In the genomic region with DNA sequence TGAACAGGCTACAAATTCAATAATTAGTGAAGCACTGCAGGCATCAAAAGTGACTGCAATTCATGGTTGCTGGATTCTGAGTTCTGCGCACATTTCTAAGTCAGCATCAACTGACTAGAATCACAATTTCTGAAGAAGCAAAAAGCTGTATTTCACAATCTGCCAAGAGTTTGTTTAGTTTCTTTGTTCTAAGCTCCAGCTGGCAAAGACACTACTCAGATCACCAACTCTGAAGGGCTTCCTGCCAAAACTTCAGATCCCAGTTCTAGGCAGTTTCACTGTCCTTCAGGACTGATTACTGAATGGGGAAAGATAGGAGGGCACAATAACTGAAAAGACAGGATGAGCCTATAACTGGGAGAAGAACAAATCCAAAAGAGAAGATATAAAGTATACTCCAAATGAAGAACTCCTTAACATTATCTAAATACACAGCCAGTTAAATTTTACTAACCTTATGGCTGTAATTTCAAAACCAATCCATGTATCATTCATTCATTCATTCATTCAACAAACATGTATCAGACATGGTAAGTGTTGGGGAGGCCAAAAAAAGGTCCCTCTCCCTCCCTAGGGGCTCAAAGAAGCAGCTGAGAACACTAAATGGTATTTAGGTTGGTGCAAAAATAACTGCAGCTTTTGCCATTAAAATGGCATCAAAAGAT, we compare ENCODE assay signal across 9 cellular contexts. TPM values are rescaled to one million over a fixed set of nuclear protein-coding genes. Genes with fewer than 3 reads are reported as not detected.
DNase-seq lines count a peak whose midpoint lies in the region; ATAC-seq and TF ChIP-seq lines count a peak whose summit lies in the region.
"Had no signal": no experiment of that assay in that cellular context is flagged by ENCODE, and none has a peak within 500 bp of the region (broad histone marks: within the 10 kb centered on the region; RNA-seq: fewer than 3 reads in every experiment).

No MANE protein-coding gene starts in this region.

- no peak overlapping the region for H3K4me3 Mint-ChIP-seq in activated T-helper 2 cell treated with anti-CD3 and anti-CD28 coated beads, Interferon-gamma antibody, Interleukin-2, Interleukin-4, amounts not matched to agents 10 μg/mL and 5 μg/mL and 100 μg/mL, durations not matched to agents 14 hours and 24 hours and 36 hours (ENCODE audit: low read depth)

- H3K4me1 Mint-ChIP-seq in activated T-helper 2 cell treated with anti-CD3 and anti-CD28 coated beads, Interferon-gamma antibody, Interleukin-2, Interleukin-4, amounts not matched to agents 10 μg/mL and 5 μg/mL and 100 μg/mL, durations not matched to agents 14 hours and 24 hours and 36 hours (ENCODE audit: low read depth), result no peaks in the 10 kb centered on the region

- peaks cover 8% of the 10 kb centered on the region for H4K20me1 ChIP-seq in fibroblast of lung (ENCODE audit: control insufficient read depth, extremely low read depth, insufficient read depth, low read length)

- intact Hi-C loops in A673 (cut with micrococcal nuclease; ENCODE audit: unreplicated experiment), result no loop called here
- intact Hi-C loops in activated T-helper 2 cell treated with anti-CD3 and anti-CD28 coated beads, Interferon-gamma antibody, Interleukin-2, Interleukin-4, amounts not matched to agents 10 μg/mL and 5 μg/mL and 100 μg/mL, durations not matched to agents 14 hours and 24 hours and 36 hours (cut with micrococcal nuclease), result no loop called here

- no peaks in the 10 kb centered on the region for H3K36me3 Mint-ChIP-seq in activated T-helper 2 cell treated with anti-CD3 and anti-CD28 coated beads, Interferon-gamma antibody, Interleukin-2, Interleukin-4, amounts not matched to agents 10 μg/mL and 5 μg/mL and 100 μg/mL, durations not matched to agents 14 hours and 24 hours and 36 hours (ENCODE audit: low read depth)

- ATAC-seq in GM21367 (IDR thresholded peaks at IDR 0.05; ENCODE audit: unreplicated experiment), result no peak
- ATAC-seq in HG03439 (IDR thresholded peaks at IDR 0.05; ENCODE audit: unreplicated experiment), result no peak
- ATAC-seq in HG03095 (IDR thresholded peaks at IDR 0.05; ENCODE audit: unreplicated experiment), result no peak

- H3K79me2 ChIP-seq in fibroblast of lung (ENCODE audit: control insufficient read depth, insufficient read depth, low read length), result peaks cover 82% of the 10 kb centered on the region

- CTCF ChIA-PET in A673 (lab: Charles Lee), result no interaction called here

- H3K27ac ChIP-seq in A673 (ENCODE audit: low read depth, low read length, poor library complexity, severe bottlenecking), result no peak overlapping the region
- H3K27ac ChIP-seq in fibroblast of lung (ENCODE audit: insufficient read depth, low read length), result no peak overlapping the region

- POLR2A ChIA-PET in A673 (lab: Charles Lee; ENCODE audit: low non-redundant PET), result no interaction called here

- no peak overlapping the region for H2AFZ ChIP-seq in fibroblast of lung (ENCODE audit: low read length)

- H3K9ac ChIP-seq in fibroblast of lung (ENCODE audit: insufficient read depth, low read length), result no peak overlapping the region

- H3K36me3 ChIP-seq in A673 (ENCODE audit: insufficient read depth, low read length, poor library complexity, severe bottlenecking) (no peaks in the 10 kb centered on the region), fibroblast of lung (ENCODE audit: control insufficient read depth, insufficient read depth, low read length) (no peaks in the 10 kb centered on the region)

- no peak overlapping the region for H3K27ac Mint-ChIP-seq in activated T-helper 2 cell treated with anti-CD3 and anti-CD28 coated beads, Interferon-gamma antibody, Interleukin-2, Interleukin-4, amounts not matched to agents 10 μg/mL and 5 μg/mL and 100 μg/mL, durations not matched to agents 14 hours and 24 hours and 36 hours

- peaks cover 30% of the 10 kb centered on the region for H3K27me3 Mint-ChIP-seq in activated T-helper 2 cell treated with anti-CD3 and anti-CD28 coated beads, Interferon-gamma antibody, Interleukin-2, Interleukin-4, amounts not matched to agents 10 μg/mL and 5 μg/mL and 100 μg/mL, durations not matched to agents 14 hours and 24 hours and 36 hours (ENCODE audit: low read depth)

- no peak overlapping the region for H3K4me2 ChIP-seq in fibroblast of lung (ENCODE audit: extremely low read depth, insufficient read depth, low read length)

- DNase-seq in A673 (ENCODE audit: low spot score) (peak; percentile 69), RPMI7951 (ENCODE audit: low read depth) (peak; percentile 85), fibroblast of lung (ENCODE audit: low read depth in 2 of 2) (peak; percentile 78 to 94), midbrain (lab: John Stamatoyannopoulos, UW) (peak; percentile 85)
- no peak for DNase-seq in activated T-helper 2 cell treated with anti-CD3 and anti-CD28 coated beads, Interferon-gamma antibody, Interleukin-2, Interleukin-4, amounts not matched to agents 10 μg/mL and 5 μg/mL and 100 μg/mL, durations not matched to agents 14 hours and 24 hours and 36 hours (ENCODE audit: low spot score)
- DNase-seq: aorta had no signal

- no TSS peak for BruUV-seq in A673 (replicated peaks; lab: Mats Ljungman, UMichigan)

- H3K4me1 ChIP-seq in A673 (ENCODE audit: insufficient read depth, low read length, poor library complexity, severe bottlenecking), result peaks cover 21% of the 10 kb centered on the region
- H3K4me1 ChIP-seq in fibroblast of lung (ENCODE audit: control insufficient read depth, extremely low read depth, insufficient read depth, low read length), result peaks cover 15% of the 10 kb centered on the region

- no peaks in the 10 kb centered on the region for H3K27me3 ChIP-seq in A673 (replicated peaks; ENCODE audit: insufficient read depth, low read depth, low read length, poor library complexity)
- no peaks in the 10 kb centered on the region for H3K27me3 ChIP-seq in fibroblast of lung (ENCODE audit: control insufficient read depth, insufficient read depth, low read length)

- no peaks in the 10 kb centered on the region for H3K9me3 ChIP-seq in A673 (ENCODE audit: low read depth, low read length, poor library complexity, severe bottlenecking)
- no peaks in the 10 kb centered on the region for H3K9me3 ChIP-seq in fibroblast of lung (ENCODE audit: control insufficient read depth, insufficient read depth, low read depth, low read length)

- H3K4me3 ChIP-seq in A673 (ENCODE audit: low read depth, low read length, poor library complexity, severe bottlenecking) (no peak overlapping the region), fibroblast of lung (replicated peaks in 1 of 4; ENCODE audit: control extremely low read depth in 1 of 4, insufficient read depth in 1 of 4, low read depth in 3 of 4, low read length in 4 of 4) (no peak overlapping the region)

- no peak for TF ChIP-seq CTCF in A673 (conservative IDR thresholded peaks at IDR 0.05; ENCODE audit: low read depth, low read length)
- TF ChIP-seq CTCF in fibroblast of lung (conservative IDR thresholded peaks at IDR 0.05 in 1 of 2, IDR thresholded peaks at IDR 0.05 in 1 of 2; ENCODE audit: low read depth in 1 of 2, low read length in 2 of 2), result no peak

- no peaks in the 10 kb centered on the region for H3K9me3 Mint-ChIP-seq in activated T-helper 2 cell treated with anti-CD3 and anti-CD28 coated beads, Interferon-gamma antibody, Interleukin-2, Interleukin-4, amounts not matched to agents 10 μg/mL and 5 μg/mL and 100 μg/mL, durations not matched to agents 14 hours and 24 hours and 36 hours

RNA-seq across cellular contexts. Expression of a gene that starts 17.1 kb away (rescaled TPM):
- total RNA-seq in A673 (2021) (34.7 and 42.9 TPM in 2 replicates), fibroblast of lung (45.2 and 53.7 TPM in 2 replicates)
- total RNA-seq in RPMI7951 (2014; rRNA removed; shearing (Covaris generic)), result 28.1 and 31.6 TPM in 2 replicates
- polyA plus RNA-seq in fibroblast of lung, result 80.9 and 110 TPM in 2 replicates
- 38.5 and 58.1 TPM in 2 replicates for polyA plus RNA-seq in fibroblast of lung (2012)
- 55.5 and 58.0 TPM in 2 replicates for polyA minus RNA-seq in fibroblast of lung (ENCODE audit: low replicate concordance)
- not detected in 2 replicates for total RNA-seq in activated T-helper 2 cell treated with anti-CD3 and anti-CD28 coated beads, Interferon-gamma antibody, Interleukin-2, Interleukin-4, amounts not matched to agents 10 μg/mL and 5 μg/mL and 100 μg/mL, durations not matched to agents 14 hours and 24 hours and 36 hours

Comparison
In these comparisons a context has a peak if more than half of its experiments do, and no peak if none do; other contexts are left out.
1. RNA of a gene that starts 17.1 kb away (total RNA-seq): 45.2 to 53.7 TPM in fibroblast of lung, 34.7 to 42.9 TPM in A673 and 28.1 to 31.6 TPM in RPMI7951; not detected in activated T-helper 2 cell treated with anti-CD3 and anti-CD28 coated beads, Interferon-gamma antibody, Interleukin-2, Interleukin-4, amounts not matched to agents 10 μg/mL and 5 μg/mL and 100 μg/mL, durations not matched to agents 14 hours and 24 hours and 36 hours; every median in the first group is over 10 times any median in the second.